Comparison of ENCODE assay signal across 36 cellular contexts in genomic region chr12:71587012-71587411, GRCh38.
"Had no signal": no experiment of that assay in that cellular context is flagged by ENCODE, and none has a peak within 500 bp of the region (broad histone marks: within the 10 kb centered on the region; RNA-seq: fewer than 3 reads in every experiment).

No MANE protein-coding gene starts in this region.

- H3K27me3 ChIP-seq: adrenal gland, body of pancreas had no signal

- H2AFZ ChIP-seq: PC-9 had no signal

- H3K27ac Mint-ChIP-seq: activated B cell treated with CpG ODN at 0.5 μM for 24 hours; activated CD4-positive, alpha-beta memory T cell treated with anti-CD3 and anti-CD28 coated beads for 36 hours; activated naive CD4-positive, alpha-beta T cell treated with anti-CD3 and anti-CD28 coated beads for 36 hours; activated naive CD4-positive, alpha-beta T cell treated with anti-CD3 and anti-CD28 coated beads, Interleukin-2, amount 50 U/mL, for 72 hours; activated T-helper 1 cell treated with anti-CD3 and anti-CD28 coated beads, Interleukin-12 subunit alpha, Interleukin-12 subunit beta, Interleukin-2, Interleukin-4 antibody, amounts not matched to agents 30 ng/mL and 10 ng/mL and 1 ng/mL, durations not matched to agents 14 hours and 24 hours and 36 hours had no signal

- H3K4me1 ChIP-seq: adrenal gland had no signal

- H3K36me3 ChIP-seq: adrenal gland had no signal

- FAIRE-seq: bronchial epithelial cell, RCC 7860 had no signal

- H3K36me3 Mint-ChIP-seq: activated CD4-positive, alpha-beta memory T cell treated with anti-CD3 and anti-CD28 coated beads for 36 hours; activated naive CD4-positive, alpha-beta T cell treated with anti-CD3 and anti-CD28 coated beads, Interleukin-2, amount 50 U/mL, for 72 hours had no signal

- H3K4me3 Mint-ChIP-seq: activated B cell treated with CpG ODN at 0.5 μM for 24 hours; activated CD4-positive, alpha-beta memory T cell treated with anti-CD3 and anti-CD28 coated beads for 36 hours; activated naive CD4-positive, alpha-beta T cell treated with anti-CD3 and anti-CD28 coated beads for 36 hours; activated T-cell treated with anti-CD3 and anti-CD28 coated beads, Interleukin-2, amount 50 U/mL, for 4 hours; activated T-helper 1 cell treated with anti-CD3 and anti-CD28 coated beads, Interleukin-12 subunit alpha, Interleukin-12 subunit beta, Interleukin-2, Interleukin-4 antibody, amounts not matched to agents 30 ng/mL and 10 ng/mL and 1 ng/mL, durations not matched to agents 14 hours and 24 hours and 36 hours had no signal

- H3K4me3 ChIP-seq: adrenal gland, body of pancreas, PC-9 had no signal

- H3K4me1 Mint-ChIP-seq: activated B cell treated with CpG ODN at 0.5 μM for 24 hours had no signal

- H3K27ac ChIP-seq: adrenal gland, body of pancreas, PC-9, RWPE1, VCaP had no signal

- DNase-seq: activated B cell treated with CpG ODN at 0.5 μM for 24 hours; activated CD4-positive, alpha-beta memory T cell treated with anti-CD3 and anti-CD28 coated beads for 36 hours; activated CD4-positive, alpha-beta T cell treated with anti-CD3 and anti-CD28 coated beads for 4 hours; activated CD4-positive, alpha-beta T cell treated with anti-CD3 and anti-CD28 coated beads, Interleukin-2, amount 50 U/mL, for 1 hour; activated CD4-positive, CD25-positive, alpha-beta regulatory T cell treated with anti-CD3 and anti-CD28 coated beads, Interleukin-2, amount 50 U/mL, for 72 hours; activated CD8-positive, alpha-beta memory T cell treated with anti-CD3 and anti-CD28 coated beads, Interleukin-2, amount 50 U/mL, for 4 hours; activated gamma-delta T cell treated with Interleukin-2 at 50 U/mL for 16 hours; activated naive CD4-positive, alpha-beta T cell treated with anti-CD3 and anti-CD28 coated beads for 36 hours; activated T-cell treated with anti-CD3 and anti-CD28 coated beads for 4 hours; activated T-cell treated with anti-CD3 and anti-CD28 coated beads, Interleukin-2, amount 50 U/mL, for 4 hours; adrenal gland; body of pancreas; caudate nucleus; Kasumi-1; KG1; MM.1S; NCI-H1092 treated with DMSO at 0.1 percent for 48 hours; NCI-H1417; NCI-H146; NCI-H187; NCI-H2227 treated with DMSO at 0.1 percent for 48 hours; NCI-H446; NCI-H524; PC-9; SIG-M5; SW 1271; T-helper 1 cell; T-helper 2 cell; T-helper 9 cell had no signal

- H3K9me3 ChIP-seq: adrenal gland, body of pancreas had no signal

- ATAC-seq: activated naive CD4-positive, alpha-beta T cell treated with anti-CD3 and anti-CD28 coated beads, Interleukin-2, amount 50 U/mL, for 72 hours; activated T-cell treated with anti-CD3 and anti-CD28 coated beads, Interleukin-2, amount 50 U/mL, for 4 hours; body of pancreas; Right ventricle myocardium inferior had no signal

- H3K4me2 ChIP-seq: PC-9 had no signal

- H3K9me3 Mint-ChIP-seq: activated B cell treated with CpG ODN at 0.5 μM for 24 hours; activated CD4-positive, alpha-beta memory T cell treated with anti-CD3 and anti-CD28 coated beads for 36 hours; activated naive CD4-positive, alpha-beta T cell treated with anti-CD3 and anti-CD28 coated beads for 36 hours; activated naive CD4-positive, alpha-beta T cell treated with anti-CD3 and anti-CD28 coated beads, Interleukin-2, amount 50 U/mL, for 72 hours; activated T-cell treated with anti-CD3 and anti-CD28 coated beads, Interleukin-2, amount 50 U/mL, for 4 hours; activated T-helper 1 cell treated with anti-CD3 and anti-CD28 coated beads, Interleukin-12 subunit alpha, Interleukin-12 subunit beta, Interleukin-2, Interleukin-4 antibody, amounts not matched to agents 30 ng/mL and 10 ng/mL and 1 ng/mL, durations not matched to agents 14 hours and 24 hours and 36 hours had no signal
